In the genomic region with DNA sequence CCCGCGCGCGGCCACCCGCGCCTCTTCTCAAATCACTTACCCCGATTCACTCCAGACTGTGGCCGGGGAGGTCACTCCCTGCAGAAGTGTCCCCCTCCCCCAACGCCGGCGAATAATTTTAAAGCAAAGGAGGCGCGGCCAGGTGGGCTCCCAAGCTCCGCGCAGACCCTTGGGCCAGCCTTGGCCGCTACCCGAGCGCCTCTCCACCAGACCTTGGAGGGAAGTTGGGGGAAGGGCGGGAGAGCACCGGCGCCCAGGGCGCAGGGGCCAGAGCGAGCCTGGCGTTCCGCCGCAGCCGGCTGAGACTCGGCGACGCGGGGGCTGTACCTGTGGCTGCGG, we compare ENCODE assay signal across 10 cellular contexts. TPM values are rescaled to one million over a fixed set of nuclear protein-coding genes. Genes with fewer than 3 reads are reported as not detected.
DNase-seq lines count a peak whose midpoint lies in the region; ATAC-seq lines count a peak whose summit lies in the region.
"Had no signal": no experiment of that assay in that cellular context is flagged by ENCODE, and none has a peak within 500 bp of the region (broad histone marks: within the 10 kb centered on the region; RNA-seq: fewer than 3 reads in every experiment).

No MANE protein-coding gene starts in this region.

- H3K4me3 ChIP-seq in H7 (ENCODE audit: insufficient read depth, low read depth, low read length): peak overlapping the region; percentile 69
- H3K4me3 ChIP-seq: GM12878 had no signal

- peaks cover 43% of the 10 kb centered on the region for H3K4me1 Mint-ChIP-seq in activated CD8-positive, alpha-beta T cell treated with anti-CD3 and anti-CD28 coated beads, Interleukin-2, amount 10 ng/mL, durations not matched to agents 7 days and 5 days (ENCODE audit: low read depth)
- peaks cover 19 to 51% of the 10 kb centered on the region in 2 donors for H3K4me1 Mint-ChIP-seq in stimulated activated naive B cell treated with anti-CD40 and anti-IgM and Interleukin-4, amounts not matched to agents 10 μg/mL and 1 μg/mL and 100 μg/mL, for 72 hours

- no peak for ATAC-seq in activated CD8-positive, alpha-beta T cell treated with anti-CD3 and anti-CD28 coated beads, Interleukin-2, amount 10 ng/mL, durations not matched to agents 7 days and 5 days
- no peak for ATAC-seq in stimulated activated naive B cell treated with anti-CD40 and anti-IgM and Interleukin-4, amounts not matched to agents 10 μg/mL and 1 μg/mL and 100 μg/mL, for 72 hours (replicated peaks)
- ATAC-seq in HG02840 (IDR thresholded peaks at IDR 0.05; ENCODE audit: low FRiP score, unreplicated experiment): no peak
- ATAC-seq in GM19467 (IDR thresholded peaks at IDR 0.05; ENCODE audit: unreplicated experiment): no peak
- ATAC-seq: GM12878 had no signal

- H3K4me3 Mint-ChIP-seq in activated CD8-positive, alpha-beta T cell treated with anti-CD3 and anti-CD28 coated beads, Interleukin-2, amount 10 ng/mL, durations not matched to agents 7 days and 5 days: peak overlapping the region; percentile 59
- H3K4me3 Mint-ChIP-seq in stimulated activated naive B cell treated with anti-CD40 and anti-IgM and Interleukin-4, amounts not matched to agents 10 μg/mL and 1 μg/mL and 100 μg/mL, for 72 hours: peak overlapping the region; percentile 78 to 81

- POLR2A ChIA-PET in activated CD8-positive, alpha-beta T cell treated with anti-CD3 and anti-CD28 coated beads, Interleukin-2, amount 10 ng/mL, durations not matched to agents 7 days and 5 days (lab: Charles Lee): no interaction called here

- CTCF ChIA-PET in activated CD8-positive, alpha-beta T cell treated with anti-CD3 and anti-CD28 coated beads, Interleukin-2, amount 10 ng/mL, durations not matched to agents 7 days and 5 days (lab: Charles Lee): no interaction called here

- H3K27ac Mint-ChIP-seq in activated CD8-positive, alpha-beta T cell treated with anti-CD3 and anti-CD28 coated beads, Interleukin-2, amount 10 ng/mL, durations not matched to agents 7 days and 5 days: no peak overlapping the region
- H3K27ac Mint-ChIP-seq in stimulated activated naive B cell treated with anti-CD40 and anti-IgM and Interleukin-4, amounts not matched to agents 10 μg/mL and 1 μg/mL and 100 μg/mL, for 72 hours: peak overlapping the region; percentile 65

- peaks cover 64% of the 10 kb centered on the region for H3K27me3 Mint-ChIP-seq in activated CD8-positive, alpha-beta T cell treated with anti-CD3 and anti-CD28 coated beads, Interleukin-2, amount 10 ng/mL, durations not matched to agents 7 days and 5 days (ENCODE audit: low read depth)
- peaks cover 59 to 76% of the 10 kb centered on the region in 2 donors for H3K27me3 Mint-ChIP-seq in stimulated activated naive B cell treated with anti-CD40 and anti-IgM and Interleukin-4, amounts not matched to agents 10 μg/mL and 1 μg/mL and 100 μg/mL, for 72 hours

- peaks cover 2% of the 10 kb centered on the region for H3K36me3 Mint-ChIP-seq in activated CD8-positive, alpha-beta T cell treated with anti-CD3 and anti-CD28 coated beads, Interleukin-2, amount 10 ng/mL, durations not matched to agents 7 days and 5 days (ENCODE audit: low read depth)
- peaks cover 0 to 4% of the 10 kb centered on the region in 2 donors for H3K36me3 Mint-ChIP-seq in stimulated activated naive B cell treated with anti-CD40 and anti-IgM and Interleukin-4, amounts not matched to agents 10 μg/mL and 1 μg/mL and 100 μg/mL, for 72 hours

- DNase-seq in H7 (peak; percentile 80), iPS-NIHi11 (ENCODE audit: low spot score) (peak; percentile 59), NCI-H1105 treated with DMSO at 0.1 percent for 48 hours (lab: John Stamatoyannopoulos, UW) (no peak)
- DNase-seq in activated CD8-positive, alpha-beta T cell treated with anti-CD3 and anti-CD28 coated beads, Interleukin-2, amount 10 ng/mL, durations not matched to agents 7 days and 5 days: no peak
- DNase-seq in stimulated activated naive B cell treated with anti-CD40 and anti-IgM and Interleukin-4, amounts not matched to agents 10 μg/mL and 1 μg/mL and 100 μg/mL, for 72 hours: no peak
- no peak for DNase-seq in activated effector memory CD4-positive, alpha-beta T cell treated with Interleukin-2 at 50 U/mL for 16 hours

- H3K36me3 ChIP-seq in H7 (replicated peaks; ENCODE audit: control insufficient read depth, insufficient read depth, low read length): no peaks in the 10 kb centered on the region

- H3K27me3 ChIP-seq in H7 (ENCODE audit: control insufficient read depth, insufficient read depth, low read length): peaks cover 89% of the 10 kb centered on the region

- H3K9me3 Mint-ChIP-seq in activated CD8-positive, alpha-beta T cell treated with anti-CD3 and anti-CD28 coated beads, Interleukin-2, amount 10 ng/mL, durations not matched to agents 7 days and 5 days (ENCODE audit: insufficient read depth): no peaks in the 10 kb centered on the region
- H3K9me3 Mint-ChIP-seq in stimulated activated naive B cell treated with anti-CD40 and anti-IgM and Interleukin-4, amounts not matched to agents 10 μg/mL and 1 μg/mL and 100 μg/mL, for 72 hours: no peaks in the 10 kb centered on the region

RNA-seq across cellular contexts. Expression of a gene that starts 0.3 kb away (rescaled TPM):
- total RNA-seq in H7 (2014; rRNA removed; shearing (Covaris generic)): 0.38 and 0.96 TPM in 2 replicates
- total RNA-seq in activated CD8-positive, alpha-beta T cell treated with anti-CD3 and anti-CD28 coated beads, Interleukin-2, amount 10 ng/mL, durations not matched to agents 7 days and 5 days: not detected
- total RNA-seq: dermis microvascular lymphatic vessel endothelial cell, GM12878 had no signal

Comparison
In these comparisons a context has a peak if more than half of its experiments do, and no peak if none do; other contexts are left out.
1. DNase-seq: peak in H7 (single experiment) and iPS-NIHi11 (single experiment); none in activated CD8-positive, alpha-beta T cell treated with anti-CD3 and anti-CD28 coated beads, Interleukin-2, amount 10 ng/mL, durations not matched to agents 7 days and 5 days (single experiment), stimulated activated naive B cell treated with anti-CD40 and anti-IgM and Interleukin-4, amounts not matched to agents 10 μg/mL and 1 μg/mL and 100 μg/mL, for 72 hours (single experiment), NCI-H1105 treated with DMSO at 0.1 percent for 48 hours (single experiment) and activated effector memory CD4-positive, alpha-beta T cell treated with Interleukin-2 at 50 U/mL for 16 hours (single experiment).